24 cellular contexts compared by ENCODE assay signal in the genomic region with DNA sequence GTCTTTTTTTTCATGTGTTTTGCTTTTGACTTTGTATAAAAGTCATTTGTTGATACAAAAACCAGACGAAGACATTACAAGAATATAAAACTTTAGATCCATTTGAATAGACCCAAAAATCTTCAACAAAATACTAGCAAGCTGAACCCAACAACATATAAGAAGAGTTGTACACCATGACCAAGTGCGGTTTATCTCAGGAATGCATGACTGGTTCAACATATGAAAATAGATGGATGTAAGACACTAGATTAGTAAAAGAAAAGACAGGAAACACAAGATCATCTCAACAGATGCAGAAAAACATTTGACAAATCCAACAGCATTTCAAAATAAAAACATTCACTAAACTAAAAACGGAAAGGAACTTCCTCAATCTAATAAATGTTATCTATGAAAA.
"Had no signal": no experiment of that assay in that cellular context is flagged by ENCODE, and none has a peak within 500 bp of the region (broad histone marks: within the 10 kb centered on the region; RNA-seq: fewer than 3 reads in every experiment).

No MANE protein-coding gene starts in this region.

- H3K27me3 Mint-ChIP-seq: brain, type B pancreatic cell had no signal

- H3K4me1 ChIP-seq: left ventricle myocardium inferior, parathyroid adenoma, vagina had no signal

- H3K27ac Mint-ChIP-seq: activated CD4-positive, alpha-beta T cell treated with anti-CD3 and anti-CD28 coated beads, Interleukin-2, amount 10 ng/mL, durations not matched to agents 7 days and 5 days; activated CD8-positive, alpha-beta memory T cell treated with anti-CD3 and anti-CD28 coated beads, Interleukin-2, amount 10 ng/mL, durations not matched to agents 7 days and 5 days; activated CD8-positive, alpha-beta T cell treated with anti-CD3 and anti-CD28 coated beads for 36 hours; nephron progenitor cell; stimulated activated effector memory CD8-positive, alpha-beta T cell treated with anti-CD3 and anti-CD28 coated beads, Interleukin-12 subunit alpha, Interleukin-12 subunit beta, amount 100 ng/mL, for 72 hours; type B pancreatic cell had no signal

- H3K9me3 ChIP-seq: left ventricle myocardium inferior, thoracic aorta, vagina had no signal

- H3K36me3 ChIP-seq: left ventricle myocardium inferior, thoracic aorta, vagina had no signal

- H3K27ac ChIP-seq: hepatocyte, left ventricle myocardium inferior, parathyroid adenoma, skin epidermis, thoracic aorta, vagina had no signal

- H3K27me3 ChIP-seq: hepatocyte, vagina had no signal

- H3K9me3 Mint-ChIP-seq: activated CD4-positive, alpha-beta T cell treated with anti-CD3 and anti-CD28 coated beads, Interleukin-2, amount 10 ng/mL, durations not matched to agents 7 days and 5 days; activated CD8-positive, alpha-beta T cell treated with anti-CD3 and anti-CD28 coated beads for 36 hours; stimulated activated effector memory CD8-positive, alpha-beta T cell treated with anti-CD3 and anti-CD28 coated beads, Interleukin-12 subunit alpha, Interleukin-12 subunit beta, amount 100 ng/mL, for 72 hours had no signal

- DNase-seq: activated CD4-positive, alpha-beta T cell treated with anti-CD3 and anti-CD28 coated beads, Interleukin-2, amount 10 ng/mL, durations not matched to agents 7 days and 5 days; activated CD4-positive, CD25-positive, alpha-beta regulatory T cell treated with anti-CD3 and anti-CD28 coated beads, Interleukin-2, amount 50 U/mL, for 72 hours; activated CD8-positive, alpha-beta memory T cell treated with anti-CD3 and anti-CD28 coated beads, Interleukin-2, amount 10 ng/mL, durations not matched to agents 7 days and 5 days; activated CD8-positive, alpha-beta T cell treated with anti-CD3 and anti-CD28 coated beads for 36 hours; activated gamma-delta T cell; activated naive CD4-positive, alpha-beta T cell treated with anti-CD3 and anti-CD28 coated beads, Interleukin-2, amount 50 U/mL, for 16 hours; activated T-cell treated with anti-CD3 and anti-CD28 coated beads for 4 hours; aorta; effector memory CD4-positive, alpha-beta T cell; glutamatergic neuron; left ventricle myocardium inferior; nephron progenitor cell; right cardiac atrium; stimulated activated CD4-positive, alpha-beta T cell treated with anti-CD3 and anti-CD28 coated beads, Interleukin-2, amount 100 ng/mL, for 24 hours; T-helper 9 cell had no signal

- H3K36me3 Mint-ChIP-seq: activated CD8-positive, alpha-beta memory T cell treated with anti-CD3 and anti-CD28 coated beads, Interleukin-2, amount 10 ng/mL, durations not matched to agents 7 days and 5 days; stimulated activated effector memory CD8-positive, alpha-beta T cell treated with anti-CD3 and anti-CD28 coated beads, Interleukin-12 subunit alpha, Interleukin-12 subunit beta, amount 100 ng/mL, for 72 hours had no signal

- H3K9ac ChIP-seq: parathyroid adenoma had no signal

- H3K4me3 Mint-ChIP-seq: activated CD4-positive, alpha-beta T cell treated with anti-CD3 and anti-CD28 coated beads, Interleukin-2, amount 10 ng/mL, durations not matched to agents 7 days and 5 days; activated CD8-positive, alpha-beta memory T cell treated with anti-CD3 and anti-CD28 coated beads, Interleukin-2, amount 10 ng/mL, durations not matched to agents 7 days and 5 days; activated CD8-positive, alpha-beta T cell treated with anti-CD3 and anti-CD28 coated beads for 36 hours; brain; nephron progenitor cell; stimulated activated effector memory CD8-positive, alpha-beta T cell treated with anti-CD3 and anti-CD28 coated beads, Interleukin-12 subunit alpha, Interleukin-12 subunit beta, amount 100 ng/mL, for 72 hours; type B pancreatic cell had no signal

- H3K4me1 Mint-ChIP-seq: activated CD4-positive, alpha-beta T cell treated with anti-CD3 and anti-CD28 coated beads, Interleukin-2, amount 10 ng/mL, durations not matched to agents 7 days and 5 days; activated CD8-positive, alpha-beta memory T cell treated with anti-CD3 and anti-CD28 coated beads, Interleukin-2, amount 10 ng/mL, durations not matched to agents 7 days and 5 days; nephron progenitor cell; stimulated activated effector memory CD8-positive, alpha-beta T cell treated with anti-CD3 and anti-CD28 coated beads, Interleukin-12 subunit alpha, Interleukin-12 subunit beta, amount 100 ng/mL, for 72 hours had no signal

- ATAC-seq: activated CD8-positive, alpha-beta memory T cell treated with anti-CD3 and anti-CD28 coated beads, Interleukin-2, amount 10 ng/mL, durations not matched to agents 7 days and 5 days; activated CD8-positive, alpha-beta T cell treated with anti-CD3 and anti-CD28 coated beads for 36 hours; esophagus mucosa; stimulated activated effector memory CD8-positive, alpha-beta T cell treated with anti-CD3 and anti-CD28 coated beads, Interleukin-12 subunit alpha, Interleukin-12 subunit beta, amount 100 ng/mL, for 72 hours had no signal

- H3K4me3 ChIP-seq: hepatocyte, left ventricle myocardium inferior, skin epidermis, thoracic aorta, vagina had no signal
